In genomic region chr6:131683479-131683878, GRCh38 we compare ENCODE assay signal across 14 cellular contexts. TPM values are rescaled to one million over a fixed set of nuclear protein-coding genes. Genes with fewer than 3 reads are reported as not detected.
DNase-seq lines count a peak whose midpoint lies in the region; ATAC-seq and FAIRE-seq lines count a peak whose summit lies in the region.
"Had no signal": no experiment of that assay in that cellular context is flagged by ENCODE, and none has a peak within 500 bp of the region (broad histone marks: within the 10 kb centered on the region; RNA-seq: fewer than 3 reads in every experiment).

No MANE protein-coding gene starts in this region.

- no peaks in the 10 kb centered on the region for H3K27me3 ChIP-seq in naive thymus-derived CD4-positive, alpha-beta T cell (ENCODE audit: control insufficient read depth in 2 of 2, insufficient read depth in 2 of 2, low read length in 2 of 2)
- no peaks in the 10 kb centered on the region for H3K27me3 ChIP-seq in CD8-positive, alpha-beta memory T cell (ENCODE audit: insufficient read depth, low read length, poor library complexity, severe bottlenecking)
- H3K27me3 ChIP-seq: SJSA1, thyroid gland had no signal

- no peak overlapping the region for H3K27ac Mint-ChIP-seq in naive thymus-derived CD4-positive, alpha-beta T cell
- no peak overlapping the region for H3K27ac Mint-ChIP-seq in CD8-positive, alpha-beta memory T cell

- H3K36me3 ChIP-seq in naive thymus-derived CD4-positive, alpha-beta T cell (ENCODE audit: control insufficient read depth in 2 of 3, insufficient read depth in 3 of 3, low read length in 3 of 3), result no peaks in the 10 kb centered on the region
- no peaks in the 10 kb centered on the region for H3K36me3 ChIP-seq in CD8-positive, alpha-beta memory T cell (ENCODE audit: insufficient read depth, low read length)
- H3K36me3 ChIP-seq: SJSA1, thyroid gland had no signal

- no peak overlapping the region for H3K27ac ChIP-seq in naive thymus-derived CD4-positive, alpha-beta T cell (ENCODE audit: low read depth, low read length)
- H3K27ac ChIP-seq in CD8-positive, alpha-beta memory T cell (ENCODE audit: low read depth, low read length), result no peak overlapping the region
- H3K27ac ChIP-seq: SJSA1, thyroid gland had no signal

- intact Hi-C loops in naive thymus-derived CD4-positive, alpha-beta T cell (cut with micrococcal nuclease), result no loop called here

- POLR2A ChIA-PET in naive thymus-derived CD4-positive, alpha-beta T cell (lab: Charles Lee), result no interaction called here
- POLR2A ChIA-PET in CD8-positive, alpha-beta memory T cell (lab: Charles Lee), result no interaction called here

- H3K27me3 Mint-ChIP-seq in naive thymus-derived CD4-positive, alpha-beta T cell, result peaks cover 0 to 7% (median 0%) of the 10 kb centered on the region in 5 donors
- peaks cover 0 to 2% of the 10 kb centered on the region in 2 donors for H3K27me3 Mint-ChIP-seq in CD8-positive, alpha-beta memory T cell

- peak; percentile 44 for FAIRE-seq in GM19239 (lab: Jason Lieb, UNC)

- CTCF ChIA-PET in naive thymus-derived CD4-positive, alpha-beta T cell (lab: Charles Lee), result no interaction called here
- CTCF ChIA-PET in CD8-positive, alpha-beta memory T cell (lab: Charles Lee), result no interaction called here

- ATAC-seq in HG02623 (IDR thresholded peaks at IDR 0.05; ENCODE audit: unreplicated experiment) (peak; percentile 75), HG03460 (IDR thresholded peaks at IDR 0.05; ENCODE audit: unreplicated experiment) (peak; percentile 55)
- peak; percentile 45 for ATAC-seq in naive thymus-derived CD4-positive, alpha-beta T cell

- DNase-seq in GM19239 (ENCODE audit: insufficient read length, low spot score) (no peak), midbrain (lab: John Stamatoyannopoulos, UW) (no peak), ureter (ENCODE audit: low spot score) (no peak), DMS 273 (lab: John Stamatoyannopoulos, UW; ENCODE audit: unreplicated experiment) (no peak)
- DNase-seq in naive thymus-derived CD4-positive, alpha-beta T cell, result no peak
- DNase-seq in CD8-positive, alpha-beta memory T cell, result no peak
- DNase-seq: cerebellar nuclear complex, GDM1, NCI-H2081 treated with DMSO at 0.1 percent for 48 hours, thyroid gland had no signal

- H3K4me3 ChIP-seq in naive thymus-derived CD4-positive, alpha-beta T cell (ENCODE audit: low read length), result no peak overlapping the region
- no peak overlapping the region for H3K4me3 ChIP-seq in CD8-positive, alpha-beta memory T cell (ENCODE audit: low read length)
- H3K4me3 ChIP-seq: SJSA1, thyroid gland had no signal

- H3K9me3 ChIP-seq in naive thymus-derived CD4-positive, alpha-beta T cell (ENCODE audit: control insufficient read depth in 2 of 3, low read length in 3 of 3), result no peaks in the 10 kb centered on the region
- H3K9me3 ChIP-seq in CD8-positive, alpha-beta memory T cell (ENCODE audit: low read length), result no peaks in the 10 kb centered on the region
- H3K9me3 ChIP-seq: SJSA1, thyroid gland had no signal

- H3K9me3 Mint-ChIP-seq in naive thymus-derived CD4-positive, alpha-beta T cell, result peaks cover 0 to 2% (median 0%) of the 10 kb centered on the region in 11 donors
- no peaks in the 10 kb centered on the region for H3K9me3 Mint-ChIP-seq in CD8-positive, alpha-beta memory T cell

- peaks cover 0 to 8% (median 0%) of the 10 kb centered on the region in 5 donors for H3K36me3 Mint-ChIP-seq in naive thymus-derived CD4-positive, alpha-beta T cell
- H3K36me3 Mint-ChIP-seq in CD8-positive, alpha-beta memory T cell, result no peaks in the 10 kb centered on the region

- no peaks in the 10 kb centered on the region for H3K4me1 ChIP-seq in naive thymus-derived CD4-positive, alpha-beta T cell (ENCODE audit: control insufficient read depth in 2 of 2, insufficient read depth in 2 of 2, low read length in 2 of 2)
- H3K4me1 ChIP-seq in CD8-positive, alpha-beta memory T cell (ENCODE audit: insufficient read depth, low read length), result no peaks in the 10 kb centered on the region
- H3K4me1 ChIP-seq: thyroid gland had no signal

- peaks cover 0 to 4% (median 0%) of the 10 kb centered on the region in 7 donors for H3K4me1 Mint-ChIP-seq in naive thymus-derived CD4-positive, alpha-beta T cell
- H3K4me1 Mint-ChIP-seq in CD8-positive, alpha-beta memory T cell, result no peaks in the 10 kb centered on the region

- H3K4me3 Mint-ChIP-seq in naive thymus-derived CD4-positive, alpha-beta T cell, result no peak overlapping the region
- no peak overlapping the region for H3K4me3 Mint-ChIP-seq in CD8-positive, alpha-beta memory T cell

RNA-seq across cellular contexts. Expression of gene OR2A4, which starts 17.7 kb away (rescaled TPM):
- total RNA-seq in naive thymus-derived CD4-positive, alpha-beta T cell, result not detected
- not detected for polyA plus RNA-seq in naive thymus-derived CD4-positive, alpha-beta T cell
- not detected for total RNA-seq in CD8-positive, alpha-beta memory T cell
- not detected for polyA plus RNA-seq in CD8-positive, alpha-beta memory T cell
- not detected for total RNA-seq in ureter
- total RNA-seq: activated CD8-positive, alpha-beta memory T cell treated with anti-CD3 and anti-CD28 coated beads for 36 hours; SJSA1; thyroid gland had no signal

RNA-seq across cellular contexts. Expression of gene CTAGE9, which starts 27.3 kb away (rescaled TPM):
- not detected for total RNA-seq in naive thymus-derived CD4-positive, alpha-beta T cell
- polyA plus RNA-seq in naive thymus-derived CD4-positive, alpha-beta T cell, result not detected
- not detected for total RNA-seq in CD8-positive, alpha-beta memory T cell
- not detected for polyA plus RNA-seq in CD8-positive, alpha-beta memory T cell
- total RNA-seq in ureter, result not detected
- total RNA-seq: activated CD8-positive, alpha-beta memory T cell treated with anti-CD3 and anti-CD28 coated beads for 36 hours had no signal

RNA-seq across cellular contexts. Expression of gene ENPP3, which starts 46.4 kb away (rescaled TPM):
- total RNA-seq in naive thymus-derived CD4-positive, alpha-beta T cell, result 1 to 10 TPM in 2 of 5 experiments, under 1 TPM in 3; 0.35 to 7.1 (median 0.51) TPM
- under 1 TPM; 0.15 to 0.33 TPM for polyA plus RNA-seq in naive thymus-derived CD4-positive, alpha-beta T cell
- total RNA-seq in CD8-positive, alpha-beta memory T cell, result 1 to 10 TPM; 1.2 to 1.3 TPM
- polyA plus RNA-seq in CD8-positive, alpha-beta memory T cell, result 0.15 TPM
- 1.1 TPM for total RNA-seq in ureter

RNA-seq across cellular contexts. Expression of gene MED23, which starts 55.4 kb away (rescaled TPM):
- 10 to 100 TPM; 35.7 to 59.1 (median 55.4) TPM for total RNA-seq in naive thymus-derived CD4-positive, alpha-beta T cell
- polyA plus RNA-seq in naive thymus-derived CD4-positive, alpha-beta T cell, result 10 to 100 TPM; 11.1 to 16.7 TPM
- 10 to 100 TPM; 35.1 to 36.4 TPM for total RNA-seq in CD8-positive, alpha-beta memory T cell
- 15.6 TPM for polyA plus RNA-seq in CD8-positive, alpha-beta memory T cell
- 37.7 TPM for total RNA-seq in ureter
